ENCODE assay signal across 1 cellular context in the genomic region with DNA sequence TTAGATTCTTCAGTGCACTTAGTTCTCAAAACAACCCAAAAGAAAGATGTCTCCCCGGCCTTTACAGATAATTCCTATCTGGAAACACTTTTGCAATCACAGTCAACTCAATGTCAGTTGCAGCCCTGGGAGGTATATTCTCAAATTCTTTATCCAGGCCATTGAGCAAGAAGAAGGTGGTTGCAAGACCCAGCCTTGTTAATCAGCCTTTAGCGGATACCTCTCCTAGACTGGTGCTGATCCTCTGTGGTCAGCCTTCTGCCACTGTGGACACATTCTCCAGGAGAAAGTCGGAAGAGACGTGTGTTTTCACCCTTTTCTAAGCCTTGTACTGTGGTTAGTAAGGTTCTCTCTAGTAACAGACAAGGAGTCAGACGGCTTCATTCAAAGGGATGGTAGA.
TF ChIP-seq lines count a peak whose summit lies in the region.

No MANE protein-coding gene starts in this region.

TF ChIP-seq in H1, 55 proteins besides CTCF, POLR2A, EP300 and RAD21:
- TF ChIP-seq BRCA1 (IDR thresholded peaks at IDR 0.05; ENCODE audit: low read depth, low read length) (no peak), JUND (IDR thresholded peaks at IDR 0.05; ENCODE audit: low read length) (no peak), SP1 (IDR thresholded peaks at IDR 0.05; ENCODE audit: low read depth, low read length) (no peak), SAP30 (IDR thresholded peaks at IDR 0.05; ENCODE audit: insufficient read depth, insufficient replicate concordance, low read length) (no peak), GTF2F1 (IDR thresholded peaks at IDR 0.05; ENCODE audit: borderline replicate concordance, low read depth, low read length) (no peak), SP4 (IDR thresholded peaks at IDR 0.05; ENCODE audit: low read length) (no peak), YY1 (IDR thresholded peaks at IDR 0.05; ENCODE audit: low read depth, low read length) (no peak), ASH2L (IDR thresholded peaks at IDR 0.05; ENCODE audit: low read length) (no peak)
- TF ChIP-seq, protein P1, sequence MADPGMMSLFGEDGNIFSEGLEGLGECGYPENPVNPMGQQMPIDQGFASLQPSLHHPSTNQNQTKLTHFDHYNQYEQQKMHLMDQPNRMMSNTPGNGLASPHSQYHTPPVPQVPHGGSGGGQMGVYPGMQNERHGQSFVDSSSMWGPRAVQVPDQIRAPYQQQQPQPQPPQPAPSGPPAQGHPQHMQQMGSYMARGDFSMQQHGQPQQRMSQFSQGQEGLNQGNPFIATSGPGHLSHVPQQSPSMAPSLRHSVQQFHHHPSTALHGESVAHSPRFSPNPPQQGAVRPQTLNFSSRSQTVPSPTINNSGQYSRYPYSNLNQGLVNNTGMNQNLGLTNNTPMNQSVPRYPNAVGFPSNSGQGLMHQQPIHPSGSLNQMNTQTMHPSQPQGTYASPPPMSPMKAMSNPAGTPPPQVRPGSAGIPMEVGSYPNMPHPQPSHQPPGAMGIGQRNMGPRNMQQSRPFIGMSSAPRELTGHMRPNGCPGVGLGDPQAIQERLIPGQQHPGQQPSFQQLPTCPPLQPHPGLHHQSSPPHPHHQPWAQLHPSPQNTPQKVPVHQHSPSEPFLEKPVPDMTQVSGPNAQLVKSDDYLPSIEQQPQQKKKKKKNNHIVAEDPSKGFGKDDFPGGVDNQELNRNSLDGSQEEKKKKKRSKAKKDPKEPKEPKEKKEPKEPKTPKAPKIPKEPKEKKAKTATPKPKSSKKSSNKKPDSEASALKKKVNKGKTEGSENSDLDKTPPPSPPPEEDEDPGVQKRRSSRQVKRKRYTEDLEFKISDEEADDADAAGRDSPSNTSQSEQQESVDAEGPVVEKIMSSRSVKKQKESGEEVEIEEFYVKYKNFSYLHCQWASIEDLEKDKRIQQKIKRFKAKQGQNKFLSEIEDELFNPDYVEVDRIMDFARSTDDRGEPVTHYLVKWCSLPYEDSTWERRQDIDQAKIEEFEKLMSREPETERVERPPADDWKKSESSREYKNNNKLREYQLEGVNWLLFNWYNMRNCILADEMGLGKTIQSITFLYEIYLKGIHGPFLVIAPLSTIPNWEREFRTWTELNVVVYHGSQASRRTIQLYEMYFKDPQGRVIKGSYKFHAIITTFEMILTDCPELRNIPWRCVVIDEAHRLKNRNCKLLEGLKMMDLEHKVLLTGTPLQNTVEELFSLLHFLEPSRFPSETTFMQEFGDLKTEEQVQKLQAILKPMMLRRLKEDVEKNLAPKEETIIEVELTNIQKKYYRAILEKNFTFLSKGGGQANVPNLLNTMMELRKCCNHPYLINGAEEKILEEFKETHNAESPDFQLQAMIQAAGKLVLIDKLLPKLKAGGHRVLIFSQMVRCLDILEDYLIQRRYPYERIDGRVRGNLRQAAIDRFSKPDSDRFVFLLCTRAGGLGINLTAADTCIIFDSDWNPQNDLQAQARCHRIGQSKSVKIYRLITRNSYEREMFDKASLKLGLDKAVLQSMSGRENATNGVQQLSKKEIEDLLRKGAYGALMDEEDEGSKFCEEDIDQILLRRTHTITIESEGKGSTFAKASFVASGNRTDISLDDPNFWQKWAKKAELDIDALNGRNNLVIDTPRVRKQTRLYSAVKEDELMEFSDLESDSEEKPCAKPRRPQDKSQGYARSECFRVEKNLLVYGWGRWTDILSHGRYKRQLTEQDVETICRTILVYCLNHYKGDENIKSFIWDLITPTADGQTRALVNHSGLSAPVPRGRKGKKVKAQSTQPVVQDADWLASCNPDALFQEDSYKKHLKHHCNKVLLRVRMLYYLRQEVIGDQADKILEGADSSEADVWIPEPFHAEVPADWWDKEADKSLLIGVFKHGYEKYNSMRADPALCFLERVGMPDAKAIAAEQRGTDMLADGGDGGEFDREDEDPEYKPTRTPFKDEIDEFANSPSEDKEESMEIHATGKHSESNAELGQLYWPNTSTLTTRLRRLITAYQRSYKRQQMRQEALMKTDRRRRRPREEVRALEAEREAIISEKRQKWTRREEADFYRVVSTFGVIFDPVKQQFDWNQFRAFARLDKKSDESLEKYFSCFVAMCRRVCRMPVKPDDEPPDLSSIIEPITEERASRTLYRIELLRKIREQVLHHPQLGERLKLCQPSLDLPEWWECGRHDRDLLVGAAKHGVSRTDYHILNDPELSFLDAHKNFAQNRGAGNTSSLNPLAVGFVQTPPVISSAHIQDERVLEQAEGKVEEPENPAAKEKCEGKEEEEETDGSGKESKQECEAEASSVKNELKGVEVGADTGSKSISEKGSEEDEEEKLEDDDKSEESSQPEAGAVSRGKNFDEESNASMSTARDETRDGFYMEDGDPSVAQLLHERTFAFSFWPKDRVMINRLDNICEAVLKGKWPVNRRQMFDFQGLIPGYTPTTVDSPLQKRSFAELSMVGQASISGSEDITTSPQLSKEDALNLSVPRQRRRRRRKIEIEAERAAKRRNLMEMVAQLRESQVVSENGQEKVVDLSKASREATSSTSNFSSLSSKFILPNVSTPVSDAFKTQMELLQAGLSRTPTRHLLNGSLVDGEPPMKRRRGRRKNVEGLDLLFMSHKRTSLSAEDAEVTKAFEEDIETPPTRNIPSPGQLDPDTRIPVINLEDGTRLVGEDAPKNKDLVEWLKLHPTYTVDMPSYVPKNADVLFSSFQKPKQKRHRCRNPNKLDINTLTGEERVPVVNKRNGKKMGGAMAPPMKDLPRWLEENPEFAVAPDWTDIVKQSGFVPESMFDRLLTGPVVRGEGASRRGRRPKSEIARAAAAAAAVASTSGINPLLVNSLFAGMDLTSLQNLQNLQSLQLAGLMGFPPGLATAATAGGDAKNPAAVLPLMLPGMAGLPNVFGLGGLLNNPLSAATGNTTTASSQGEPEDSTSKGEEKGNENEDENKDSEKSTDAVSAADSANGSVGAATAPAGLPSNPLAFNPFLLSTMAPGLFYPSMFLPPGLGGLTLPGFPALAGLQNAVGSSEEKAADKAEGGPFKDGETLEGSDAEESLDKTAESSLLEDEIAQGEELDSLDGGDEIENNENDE (IDR thresholded peaks at IDR 0.05; ENCODE audit: insufficient replicate concordance, low read length), result no peak
- TF ChIP-seq, protein P2, sequence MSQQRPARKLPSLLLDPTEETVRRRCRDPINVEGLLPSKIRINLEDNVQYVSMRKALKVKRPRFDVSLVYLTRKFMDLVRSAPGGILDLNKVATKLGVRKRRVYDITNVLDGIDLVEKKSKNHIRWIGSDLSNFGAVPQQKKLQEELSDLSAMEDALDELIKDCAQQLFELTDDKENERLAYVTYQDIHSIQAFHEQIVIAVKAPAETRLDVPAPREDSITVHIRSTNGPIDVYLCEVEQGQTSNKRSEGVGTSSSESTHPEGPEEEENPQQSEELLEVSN (IDR thresholded peaks at IDR 0.05), result no peak
